In the genomic region with DNA sequence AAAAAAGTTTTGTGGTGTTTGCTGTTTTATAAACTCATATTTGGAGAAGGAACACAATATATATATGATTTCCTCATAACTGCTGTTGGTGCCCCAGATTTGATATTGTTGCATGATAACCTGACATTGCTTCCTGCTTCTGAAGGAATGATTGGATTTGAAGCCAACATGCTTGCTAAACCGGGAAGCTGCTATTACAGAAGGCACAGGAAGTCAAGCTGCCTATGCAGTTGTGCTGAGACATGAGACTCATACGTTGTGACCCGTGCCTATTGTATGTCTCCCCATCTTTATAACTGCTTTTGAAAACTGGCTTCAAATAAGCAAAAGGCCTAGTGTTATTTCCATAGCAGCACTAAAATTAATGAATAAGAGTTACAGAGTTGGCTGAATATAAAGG, we compare ENCODE assay signal across 21 cellular contexts. TPM values are rescaled to one million over a fixed set of nuclear protein-coding genes. Genes with fewer than 3 reads are reported as not detected.
A peak's percentile ranks its signal among the peaks of the same experiment; 100 is the strongest.
DNase-seq lines count a peak whose midpoint lies in the region; ATAC-seq, FAIRE-seq and TF ChIP-seq lines count a peak whose summit lies in the region.
"Had no signal": no experiment of that assay in that cellular context is flagged by ENCODE, and none has a peak within 500 bp of the region (broad histone marks: within the 10 kb centered on the region; RNA-seq: fewer than 3 reads in every experiment).

No MANE protein-coding gene starts in this region.

- no peak overlapping the region for H4K12ac ChIP-seq in trophoblast cell (ENCODE audit: low read depth, low read length)

- TF ChIP-seq CTCF in ascending aorta (IDR thresholded peaks at IDR 0.05) (no peak), cardiac muscle cell (IDR thresholded peaks at IDR 0.05; ENCODE audit: low read depth, low read length) (no peak)

- no peak for TF ChIP-seq POLR2A in GM12891 (IDR thresholded peaks at IDR 0.05; ENCODE audit: low read depth, low read length)

- H2AK5ac ChIP-seq in trophoblast cell (ENCODE audit: low read length), result no peak overlapping the region

- no peak overlapping the region for H3K9ac ChIP-seq in trophoblast cell (ENCODE audit: low read length)

- H3K18ac ChIP-seq in trophoblast cell (ENCODE audit: low read length), result no peak overlapping the region

- H4K91ac ChIP-seq in trophoblast cell (ENCODE audit: low read depth, low read length), result no peak overlapping the region

- CTCF ChIA-PET in activated CD4-positive, alpha-beta T cell treated with anti-CD3 and anti-CD28 coated beads, Interleukin-2, amount 10 ng/mL, durations not matched to agents 7 days and 5 days (lab: Charles Lee), result interaction anchor here (0.6 kb wide), 1 partner anchor 47 kb away, joined by 3 read pairs; no protein-coding TSS in a partner anchor

- H3K4me1 Mint-ChIP-seq in activated CD4-positive, alpha-beta T cell treated with anti-CD3 and anti-CD28 coated beads, Interleukin-2, amount 10 ng/mL, durations not matched to agents 7 days and 5 days, result no peaks in the 10 kb centered on the region
- H3K4me1 Mint-ChIP-seq: CD4-positive, CD25-positive, alpha-beta regulatory T cell had no signal

- no peak overlapping the region for H4K8ac ChIP-seq in trophoblast cell (ENCODE audit: low read depth, low read length)

- no peak overlapping the region for H3K4me3 Mint-ChIP-seq in activated CD4-positive, alpha-beta T cell treated with anti-CD3 and anti-CD28 coated beads, Interleukin-2, amount 10 ng/mL, durations not matched to agents 7 days and 5 days
- H3K4me3 Mint-ChIP-seq: CD4-positive, CD25-positive, alpha-beta regulatory T cell; GM23338 had no signal

- no peak overlapping the region for H3K4me2 ChIP-seq in trophoblast cell (ENCODE audit: low read length)
- H3K4me2 ChIP-seq: GM23338 had no signal

- H3K4me1 ChIP-seq in ascending aorta, result peaks cover 2 to 17% of the 10 kb centered on the region in 2 donors
- no peaks in the 10 kb centered on the region for H3K4me1 ChIP-seq in cardiac muscle cell (ENCODE audit: low read depth)
- H3K4me1 ChIP-seq in trophoblast cell (ENCODE audit: control insufficient read depth in 1 of 2, insufficient read depth in 2 of 2, low read length in 2 of 2), result peaks cover 3 to 6% of the 10 kb centered on the region in 2 experiments

- H3K4ac ChIP-seq in trophoblast cell (ENCODE audit: low read depth, low read length), result peak overlapping the region; percentile 37

- no peak overlapping the region for H2BK12ac ChIP-seq in trophoblast cell (ENCODE audit: low read length)

- POLR2A ChIA-PET in activated CD4-positive, alpha-beta T cell treated with anti-CD3 and anti-CD28 coated beads, Interleukin-2, amount 10 ng/mL, durations not matched to agents 7 days and 5 days (lab: Charles Lee), result no interaction called here

- peaks cover 2% of the 10 kb centered on the region for H3K79me2 ChIP-seq in trophoblast cell (ENCODE audit: control insufficient read depth, insufficient read depth, low read length, poor library complexity)

- no peaks in the 10 kb centered on the region for H3K27me3 Mint-ChIP-seq in activated CD4-positive, alpha-beta T cell treated with anti-CD3 and anti-CD28 coated beads, Interleukin-2, amount 10 ng/mL, durations not matched to agents 7 days and 5 days

- no peak for DNase-seq in GM12891 (ENCODE audit: insufficient read length, low spot score)
- no peak for DNase-seq in ascending aorta (ENCODE audit: low spot score in 2 of 2)
- no peak for DNase-seq in cardiac muscle cell (ENCODE audit: low read depth in 1 of 2, low spot score in 1 of 2)
- DNase-seq in trophoblast cell, result no peak
- DNase-seq in AG20443 (ENCODE audit: low spot score), result no peak
- DNase-seq in stimulated activated CD4-positive, alpha-beta T cell treated with anti-CD3 and anti-CD28 coated beads, Interleukin-2, amount 100 ng/mL, for 48 hours, result no peak
- no peak for DNase-seq in activated CD4-positive, alpha-beta T cell treated with anti-CD3 and anti-CD28 coated beads, Interleukin-2, amount 10 ng/mL, durations not matched to agents 7 days and 5 days
- DNase-seq: AML-193; Calu3; CD4-positive, CD25-positive, alpha-beta regulatory T cell; DMS79; NCI-H1092; NCI-H1694; NCI-H345; NCI-H526 treated with DMSO at 0.1 percent for 48 hours; NK-92 treated with Interleukin-12 subunit alpha and Interleukin-12 subunit beta, amount 100 ng/mL, for 24 hours had no signal

- FAIRE-seq in GM12891 (lab: Jason Lieb, UNC), result peak; percentile 60
- FAIRE-seq: G401.6, K562 had no signal

- no peaks in the 10 kb centered on the region for H3K36me3 Mint-ChIP-seq in activated CD4-positive, alpha-beta T cell treated with anti-CD3 and anti-CD28 coated beads, Interleukin-2, amount 10 ng/mL, durations not matched to agents 7 days and 5 days (ENCODE audit: low read depth)
- H3K36me3 Mint-ChIP-seq: CD4-positive, CD25-positive, alpha-beta regulatory T cell had no signal

- H3K14ac ChIP-seq in trophoblast cell (ENCODE audit: low read length), result no peak overlapping the region

- H3K9me3 Mint-ChIP-seq in activated CD4-positive, alpha-beta T cell treated with anti-CD3 and anti-CD28 coated beads, Interleukin-2, amount 10 ng/mL, durations not matched to agents 7 days and 5 days, result peaks cover 2% of the 10 kb centered on the region

- H2AFZ ChIP-seq in trophoblast cell (ENCODE audit: insufficient read depth, low read length, poor library complexity), result no peak overlapping the region
- H2AFZ ChIP-seq: GM23338 had no signal

- peaks cover 5% of the 10 kb centered on the region for H3K79me1 ChIP-seq in trophoblast cell (ENCODE audit: low read length)

- H3K27ac ChIP-seq in ascending aorta, result peak overlapping the region; percentile 14 to 32
- peak overlapping the region; percentile 16 for H3K27ac ChIP-seq in cardiac muscle cell
- no peak overlapping the region for H3K27ac ChIP-seq in trophoblast cell (ENCODE audit: low read depth, low read length)
- H3K27ac ChIP-seq: RWPE1 had no signal

- H3K27me3 ChIP-seq in ascending aorta (no peaks in the 10 kb centered on the region), cardiac muscle cell (no peaks in the 10 kb centered on the region), trophoblast cell (ENCODE audit: insufficient read depth, low read length) (no peaks in the 10 kb centered on the region)

- no CpG with 5 or more reads among the region's 3 CpGs for WGBS in trophoblast cell (ENCODE audit: extremely low coverage, insufficient coverage, insufficient read length)

- H3K4me3 ChIP-seq in ascending aorta (no peak overlapping the region), cardiac muscle cell (no peak overlapping the region), trophoblast cell (ENCODE audit: low read depth, low read length) (no peak overlapping the region)
- H3K4me3 ChIP-seq: GM23338, K562 had no signal

- no peak overlapping the region for H2BK120ac ChIP-seq in trophoblast cell (ENCODE audit: insufficient read depth, low read length, poor library complexity)

- ATAC-seq in HG02885 (IDR thresholded peaks at IDR 0.05; ENCODE audit: poor library complexity, unreplicated experiment), result no peak
- ATAC-seq: GM23338, K562 had no signal

- H3K36me3 ChIP-seq in ascending aorta (no peaks in the 10 kb centered on the region), cardiac muscle cell (no peaks in the 10 kb centered on the region), trophoblast cell (ENCODE audit: control insufficient read depth in 1 of 2, insufficient read depth in 2 of 2, low read length in 2 of 2) (peaks cover 1 to 2% of the 10 kb centered on the region in 2 experiments)

- no peak overlapping the region for H3K27ac Mint-ChIP-seq in activated CD4-positive, alpha-beta T cell treated with anti-CD3 and anti-CD28 coated beads, Interleukin-2, amount 10 ng/mL, durations not matched to agents 7 days and 5 days
- H3K27ac Mint-ChIP-seq: CD4-positive, CD25-positive, alpha-beta regulatory T cell; GM23338 had no signal

- intact Hi-C loops in ascending aorta (cut with DNase I), result no loop called here

- no peaks in the 10 kb centered on the region for H3K9me3 ChIP-seq in ascending aorta
- no peaks in the 10 kb centered on the region for H3K9me3 ChIP-seq in cardiac muscle cell (ENCODE audit: low read depth)
- H3K9me3 ChIP-seq in trophoblast cell (ENCODE audit: insufficient read depth, low read depth, low read length), result no peaks in the 10 kb centered on the region

- H2BK5ac ChIP-seq in trophoblast cell (ENCODE audit: low read depth, low read length, poor library complexity), result no peak overlapping the region

- no peak overlapping the region for H3K23ac ChIP-seq in trophoblast cell (ENCODE audit: low read length)

TF ChIP-seq in GM12891, 5 proteins besides CTCF, POLR2A, EP300 and RAD21:
- TF ChIP-seq POU2F2 (IDR thresholded peaks at IDR 0.05; ENCODE audit: low read depth, low read length) (no peak), TAF1 (IDR thresholded peaks at IDR 0.05; ENCODE audit: low read depth, low read length) (no peak), SPI1 (IDR thresholded peaks at IDR 0.05; ENCODE audit: low read depth, low read length) (no peak), POLR2AphosphoS5 (IDR thresholded peaks at IDR 0.05; ENCODE audit: low read depth, low read length) (no peak), PAX5 (IDR thresholded peaks at IDR 0.05; ENCODE audit: insufficient read depth, low read length, severe bottlenecking) (no peak)

RNA-seq across cellular contexts. Expression of gene GAB1, which starts 32.9 kb away (rescaled TPM):
- polyA plus RNA-seq in GM12891 (2012; ENCODE audit: low read depth, missing spikeins), result 1.5 TPM
- total RNA-seq in ascending aorta, result 31.0 TPM
- 35.8 and 63.9 TPM in 2 replicates for total RNA-seq in cardiac muscle cell
- polyA plus RNA-seq in cardiac muscle cell, result 11.9 and 16.0 TPM in 2 replicates
- 50.4 and 51.1 TPM in 2 replicates for polyA plus RNA-seq in trophoblast cell (2013)
- total RNA-seq in activated CD4-positive, alpha-beta T cell treated with anti-CD3 and anti-CD28 coated beads, Interleukin-2, amount 10 ng/mL, durations not matched to agents 7 days and 5 days, result under 1 TPM; 0.60 to 0.75 TPM
- polyA plus RNA-seq: CD4-positive, CD25-positive, alpha-beta regulatory T cell had no signal

Comparison
In these comparisons a context has a peak if more than half of its experiments do, and no peak if none do; other contexts are left out.
1. RNA of gene GAB1, which starts 32.9 kb away (total RNA-seq): 35.8 to 63.9 TPM in cardiac muscle cell and 31.0 TPM in ascending aorta (single experiment); 0.60 to 0.75 TPM in activated CD4-positive, alpha-beta T cell treated with anti-CD3 and anti-CD28 coated beads, Interleukin-2, amount 10 ng/mL, durations not matched to agents 7 days and 5 days; every median in the first group is over 10 times any median in the second.